Comparison of ENCODE assay signal across 16 cellular contexts in the genomic region with DNA sequence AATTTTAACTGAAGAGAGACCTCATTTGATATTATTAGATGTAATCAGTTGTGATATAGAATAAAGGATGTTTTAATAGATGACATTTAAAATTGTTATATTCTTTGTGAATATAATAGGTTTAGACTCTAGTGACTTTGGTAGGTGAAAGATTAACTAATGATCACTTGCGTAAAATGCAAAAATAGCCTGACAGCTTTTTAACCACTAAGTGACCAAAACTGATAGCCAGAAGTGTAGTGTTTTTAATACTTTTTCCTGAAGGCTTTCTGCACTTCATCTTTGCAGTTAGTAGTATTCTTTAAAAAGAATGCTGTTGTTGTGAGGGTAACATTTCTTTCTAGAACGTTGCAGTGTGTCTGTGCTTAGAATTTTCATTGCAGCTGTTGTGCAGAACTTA. TPM values are rescaled to one million over a fixed set of nuclear protein-coding genes. Genes with fewer than 3 reads are reported as not detected.
DNase-seq lines count a peak whose midpoint lies in the region; ATAC-seq and TF ChIP-seq lines count a peak whose summit lies in the region.
"Had no signal": no experiment of that assay in that cellular context is flagged by ENCODE, and none has a peak within 500 bp of the region (broad histone marks: within the 10 kb centered on the region; RNA-seq: fewer than 3 reads in every experiment).

No MANE protein-coding gene starts in this region.

- no peak overlapping the region for H3K27ac ChIP-seq in ACC112 (ENCODE audit: low read depth, low read length)
- no peak overlapping the region for H3K27ac ChIP-seq in liver (ENCODE audit: low read depth in 1 of 2, low read length in 2 of 2)
- H3K27ac ChIP-seq: C4-2B, epithelial cell of prostate had no signal

- TF ChIP-seq CTCF in GM12865 (IDR thresholded peaks at IDR 0.05; ENCODE audit: insufficient read depth, low read depth, low read length, missing control alignments) (no peak), liver (IDR thresholded peaks at IDR 0.05; ENCODE audit: low read depth, low read length, missing input control) (no peak), mucosa of descending colon (IDR thresholded peaks at IDR 0.05) (no peak)

- H3K27me3 Mint-ChIP-seq in activated naive CD8-positive, alpha-beta T cell treated with anti-CD3 and anti-CD28 coated beads, Interleukin-2, amount 50 U/mL, for 24 hours = no peaks in the 10 kb centered on the region

- no peak for TF ChIP-seq RAD21 in liver (IDR thresholded peaks at IDR 0.05)

- H3K79me2 ChIP-seq in ACC112 (ENCODE audit: control insufficient read depth, insufficient read depth, low read length, unreplicated experiment) = peaks cover 94% of the 10 kb centered on the region

- peaks cover 40% of the 10 kb centered on the region for H3K36me3 Mint-ChIP-seq in activated naive CD8-positive, alpha-beta T cell treated with anti-CD3 and anti-CD28 coated beads, Interleukin-2, amount 50 U/mL, for 24 hours (ENCODE audit: low read depth)

- H3K4me1 Mint-ChIP-seq in activated naive CD8-positive, alpha-beta T cell treated with anti-CD3 and anti-CD28 coated beads, Interleukin-2, amount 50 U/mL, for 24 hours = peaks cover 54% of the 10 kb centered on the region

- H2AFZ ChIP-seq in ACC112 (ENCODE audit: low read length, unreplicated experiment) = no peak overlapping the region

- no peaks in the 10 kb centered on the region for H3K27me3 ChIP-seq in ACC112 (ENCODE audit: insufficient read depth, low read length)
- H3K27me3 ChIP-seq in liver (ENCODE audit: control insufficient read depth in 4 of 4, insufficient read depth in 4 of 4, low read length in 3 of 4) = no peaks in the 10 kb centered on the region

- H3K9me3 Mint-ChIP-seq in activated naive CD8-positive, alpha-beta T cell treated with anti-CD3 and anti-CD28 coated beads, Interleukin-2, amount 50 U/mL, for 24 hours = no peaks in the 10 kb centered on the region

- DNase-seq in GM12865 (ENCODE audit: low read depth) (no peak), mucosa of descending colon (no peak), NCI-H2081 treated with DMSO at 0.1 percent for 48 hours (lab: John Stamatoyannopoulos, UW) (no peak), DMS114 treated with DMSO at 0.1 percent for 48 hours (lab: John Stamatoyannopoulos, UW; ENCODE audit: unreplicated experiment) (no peak)
- DNase-seq in activated naive CD8-positive, alpha-beta T cell treated with anti-CD3 and anti-CD28 coated beads, Interleukin-2, amount 50 U/mL, for 24 hours = no peak
- DNase-seq in stimulated activated CD4-positive, alpha-beta T cell treated with anti-CD3 and anti-CD28 coated beads, Interleukin-4, amount 100 ng/mL, for 1 hour = no peak
- DNase-seq: activated CD4-positive, alpha-beta T cell treated with anti-CD3 and anti-CD28 coated beads for 4 hours; activated effector memory CD4-positive, alpha-beta T cell treated with anti-CD3 and anti-CD28 coated beads, Interleukin-2, amount 50 U/mL, for 16 hours; GOT3; mesendoderm; NCI-H2171 treated with DMSO at 0.1 percent for 48 hours; T-helper 1 cell had no signal

- H3K4me3 Mint-ChIP-seq in activated naive CD8-positive, alpha-beta T cell treated with anti-CD3 and anti-CD28 coated beads, Interleukin-2, amount 50 U/mL, for 24 hours = peak overlapping the region; percentile 15

- intact Hi-C loops in mucosa of descending colon (cut with DNase I, micrococcal nuclease) = no loop called here

- WGBS in liver = 10% methylated on average over 2 of the region's 2 CpGs

- H3K9ac ChIP-seq in liver (ENCODE audit: low read depth in 1 of 2, low read length in 2 of 2) = peak overlapping the region in 1 of 2 donors; percentile 39

- no peak overlapping the region for H3K27ac Mint-ChIP-seq in activated naive CD8-positive, alpha-beta T cell treated with anti-CD3 and anti-CD28 coated beads, Interleukin-2, amount 50 U/mL, for 24 hours

- peaks cover 27% of the 10 kb centered on the region for H3K4me1 ChIP-seq in ACC112 (ENCODE audit: control insufficient read depth, insufficient read depth, low read length, unreplicated experiment)
- H3K4me1 ChIP-seq in liver (ENCODE audit: control insufficient read depth in 4 of 4, insufficient read depth in 4 of 4, low read length in 3 of 4) = peaks cover 9 to 49% (median 39%) of the 10 kb centered on the region in 4 donors
- H3K4me1 ChIP-seq in mucosa of descending colon (ENCODE audit: low read depth) = peaks cover 42% of the 10 kb centered on the region

- H3K4me3 ChIP-seq in ACC112 (ENCODE audit: low read depth, low read length) = peak overlapping the region; percentile 9; the same call in 1 of the 2 replicates
- peak overlapping the region; percentile 22; the same call in 1 of the 2 replicates for H3K4me3 ChIP-seq in GM12865 (ENCODE audit: low read depth, low read length)
- peak overlapping the region in 1 of 3 donors; percentile 23 for H3K4me3 ChIP-seq in liver (ENCODE audit: low read depth in 1 of 3, low read length in 3 of 3)
- H3K4me3 ChIP-seq in mucosa of descending colon = no peak overlapping the region

- no peak for ATAC-seq in activated naive CD8-positive, alpha-beta T cell treated with anti-CD3 and anti-CD28 coated beads, Interleukin-2, amount 50 U/mL, for 24 hours
- ATAC-seq in mucosa of descending colon = no peak

- H3K9me3 ChIP-seq in liver (ENCODE audit: control insufficient read depth in 4 of 4, low read length in 3 of 4) = no peaks in the 10 kb centered on the region
- H3K9me3 ChIP-seq in mucosa of descending colon = no peaks in the 10 kb centered on the region

- H3K36me3 ChIP-seq in ACC112 (ENCODE audit: insufficient read depth, low read length) (peaks cover 23% of the 10 kb centered on the region), liver (ENCODE audit: control insufficient read depth in 4 of 4, insufficient read depth in 3 of 4, low read depth in 1 of 4, low read length in 3 of 4) (no peaks in the 10 kb centered on the region), mucosa of descending colon (ENCODE audit: low read depth) (no peaks in the 10 kb centered on the region)

TF ChIP-seq in liver, 16 proteins besides CTCF, POLR2A, EP300 and RAD21:
- TF ChIP-seq RXRA (IDR thresholded peaks at IDR 0.05) (peak in 1 of 2 donors; percentile 30), NR2F2 (IDR thresholded peaks at IDR 0.05) (no peak), GABPA (IDR thresholded peaks at IDR 0.05 in 1 of 2, conservative IDR thresholded peaks at IDR 0.05 in 1 of 2) (no peak), HNF4A (conservative IDR thresholded peaks at IDR 0.05) (no peak), ATF3 (IDR thresholded peaks at IDR 0.05) (no peak), EGR1 (IDR thresholded peaks at IDR 0.05; ENCODE audit: low read depth in 2 of 2) (no peak), FOXA2 (IDR thresholded peaks at IDR 0.05) (no peak), TAF1 (conservative IDR thresholded peaks at IDR 0.05) (no peak), HNF4G (IDR thresholded peaks at IDR 0.05) (no peak), FOXA1 (IDR thresholded peaks at IDR 0.05) (no peak), ZBTB33 (IDR thresholded peaks at IDR 0.05) (no peak), YY1 (IDR thresholded peaks at IDR 0.05) (no peak), JUND (IDR thresholded peaks at IDR 0.05) (peak in 1 of 2 donors; percentile 14), SP1 (IDR thresholded peaks at IDR 0.05) (no peak), REST (IDR thresholded peaks at IDR 0.05) (peak; percentile 24)
TF ChIP-seq in liver: peak in this region for 3.

RNA-seq across cellular contexts. Expression of gene CAPRIN1, which starts 5.1 kb away (rescaled TPM):
- total RNA-seq in liver = 100 to 1,000 TPM in 1 of 2 donors, 10 to 100 TPM in 1; 78.4 to 112 TPM
- polyA plus RNA-seq in liver = 10 to 100 TPM; 19.5 to 34.6 TPM
- total RNA-seq in mucosa of descending colon = 100 to 1,000 TPM; 157 to 175 (median 172) TPM

RNA-seq across cellular contexts. Expression of gene NAT10, which starts 48.8 kb away (rescaled TPM):
- total RNA-seq in liver = 10 to 100 TPM; 13.5 to 13.6 TPM
- polyA plus RNA-seq in liver = 10 to 100 TPM in 1 of 2 donors, 1 to 10 TPM in 1; 9.1 to 14.0 TPM
- 10 to 100 TPM; 29.6 to 34.4 (median 30.7) TPM for total RNA-seq in mucosa of descending colon
